8 cellular contexts compared by ENCODE assay signal in genomic region chr3:158802399-158803023, GRCh38. TPM values are rescaled to one million over a fixed set of nuclear protein-coding genes. Genes with fewer than 3 reads are reported as not detected.
DNase-seq lines count a peak whose midpoint lies in the region; ATAC-seq and TF ChIP-seq lines count a peak whose summit lies in the region.

No MANE protein-coding gene starts in this region.

- H3K36me3 ChIP-seq in CD8-positive, alpha-beta T cell (ENCODE audit: insufficient read depth, low read length): peaks cover 5% of the 10 kb centered on the region
- no peaks in the 10 kb centered on the region for H3K36me3 ChIP-seq in endodermal cell (ENCODE audit: control insufficient read depth, insufficient read depth, low read length)
- no peaks in the 10 kb centered on the region for H3K36me3 ChIP-seq in muscle layer of colon (ENCODE audit: insufficient read depth, low read length)

- peak overlapping the region; percentile 100 for H3K4me3 ChIP-seq in CD8-positive, alpha-beta T cell (ENCODE audit: low read depth, low read length)
- H3K4me3 ChIP-seq in endodermal cell (ENCODE audit: low read length) (peak overlapping the region; percentile 92), muscle layer of colon (ENCODE audit: low read depth in 1 of 2, low read length in 2 of 2) (peak overlapping the region; percentile 98)

- H3K27ac ChIP-seq in CD8-positive, alpha-beta T cell (ENCODE audit: low read depth, low read length): peak overlapping the region; percentile 71
- H3K27ac ChIP-seq in endodermal cell (ENCODE audit: low read depth, low read length) (no peak overlapping the region), muscle layer of colon (ENCODE audit: low read depth, low read length) (peak overlapping the region; percentile 86)

- peak in 1 of 7 experiments; percentile 12 for DNase-seq in CD8-positive, alpha-beta T cell
- peak; percentile 5 for DNase-seq in GM19238 (ENCODE audit: insufficient read length, low spot score)
- DNase-seq in endodermal cell: no peak
- DNase-seq in G401 (ENCODE audit: low spot score): no peak
- no peak for DNase-seq in middle frontal gyrus (ENCODE audit: extremely low spot score, low spot score)

- H3K4me1 Mint-ChIP-seq in CD8-positive, alpha-beta T cell (ENCODE audit: low read depth): peaks cover 35% of the 10 kb centered on the region
- peaks cover 10% of the 10 kb centered on the region for H3K4me1 Mint-ChIP-seq in endodermal cell

- intact Hi-C loops in CD8-positive, alpha-beta T cell (cut with DNase I, micrococcal nuclease): loop anchor here (1.0 to 10.0 kb wide), 9 partner anchors 130 to 1950 kb away; partner anchors contain the start of genes GFM1 (in 2 of the 2), IFT80 (in 2 of the 2), LXN (in 2 of the 2) and SMC4 (in 2 of the 2)

- H3K9ac ChIP-seq in endodermal cell (ENCODE audit: extremely low read depth, low read length, poor library complexity, severe bottlenecking): peak overlapping the region; percentile 61
- peak overlapping the region; percentile 76 for H3K9ac ChIP-seq in muscle layer of colon (ENCODE audit: low read length)

- no peaks in the 10 kb centered on the region for H3K27me3 Mint-ChIP-seq in CD8-positive, alpha-beta T cell (ENCODE audit: low read depth)
- peaks cover 40% of the 10 kb centered on the region for H3K27me3 Mint-ChIP-seq in endodermal cell (ENCODE audit: insufficient read depth)

- H3K36me3 Mint-ChIP-seq in CD8-positive, alpha-beta T cell: peaks cover 22% of the 10 kb centered on the region
- H3K36me3 Mint-ChIP-seq in endodermal cell (ENCODE audit: low read depth): no peaks in the 10 kb centered on the region

- H3K9me3 Mint-ChIP-seq in CD8-positive, alpha-beta T cell: no peaks in the 10 kb centered on the region
- no peaks in the 10 kb centered on the region for H3K9me3 Mint-ChIP-seq in endodermal cell

- in situ Hi-C loops in G401 (cut with HindIII; ENCODE audit: low sequenced_read_pairs): loop anchor here (10.0 kb wide), 1 partner anchor 88 kb away; no protein-coding TSS in a partner anchor

- TF ChIP-seq CTCF in CD8-positive, alpha-beta T cell (IDR thresholded peaks at IDR 0.05): no peak
- TF ChIP-seq CTCF in endodermal cell (conservative IDR thresholded peaks at IDR 0.05): no peak

- no peaks in the 10 kb centered on the region for H3K9me3 ChIP-seq in CD8-positive, alpha-beta T cell (ENCODE audit: low read length)
- H3K9me3 ChIP-seq in endodermal cell (ENCODE audit: control insufficient read depth, low read length) (no peaks in the 10 kb centered on the region), muscle layer of colon (ENCODE audit: low read length) (no peaks in the 10 kb centered on the region)

- H3K27ac Mint-ChIP-seq in CD8-positive, alpha-beta T cell: peak overlapping the region; percentile 88
- H3K27ac Mint-ChIP-seq in endodermal cell: peak overlapping the region; percentile 24

- peaks cover 27% of the 10 kb centered on the region for H3K4me1 ChIP-seq in CD8-positive, alpha-beta T cell (ENCODE audit: insufficient read depth, low read length)
- H3K4me1 ChIP-seq in endodermal cell (ENCODE audit: control insufficient read depth, insufficient read depth, low read length): no peaks in the 10 kb centered on the region
- H3K4me1 ChIP-seq in muscle layer of colon (ENCODE audit: insufficient read depth, low read length): peaks cover 22% of the 10 kb centered on the region

- 8 to 22% methylated on average over 16 to 20 of the region's 23 CpGs for WGBS in endodermal cell (ENCODE audit: insufficient coverage in 1 of 2, insufficient read length in 1 of 2), 2 experiments

- no peaks in the 10 kb centered on the region for H3K27me3 ChIP-seq in CD8-positive, alpha-beta T cell (ENCODE audit: insufficient read depth, low read length)
- H3K27me3 ChIP-seq in endodermal cell (ENCODE audit: control insufficient read depth, insufficient read depth, low read length, poor library complexity, severe bottlenecking) (peaks cover 38% of the 10 kb centered on the region), muscle layer of colon (ENCODE audit: control insufficient read depth in 1 of 2, insufficient read depth in 2 of 2, low read length in 2 of 2) (no peaks in the 10 kb centered on the region)

- POLR2A ChIA-PET in CD8-positive, alpha-beta T cell (lab: Charles Lee): interaction anchor here (0.7 to 2.2 kb wide), 5 partner anchors 10 to 1643 kb away, joined by 3 to 13 read pairs (median 5); partner anchors contain the start of genes CCNL1 and GFM1

- ATAC-seq in CD8-positive, alpha-beta T cell: peak; percentile 3
- ATAC-seq in HG03175 (IDR thresholded peaks at IDR 0.05; ENCODE audit: unreplicated experiment): peak; percentile 50
- peak; percentile 57; the same call in 2 of the 3 replicates for ATAC-seq in SK-N-SH treated with all-trans-retinoic acid at 6 μM for 48 hours

- peak overlapping the region; percentile 90 for H3K4me3 Mint-ChIP-seq in CD8-positive, alpha-beta T cell
- H3K4me3 Mint-ChIP-seq in endodermal cell: peak overlapping the region; percentile 75

- CTCF ChIA-PET in CD8-positive, alpha-beta T cell (lab: Charles Lee): interaction anchor here (1.0 to 4.1 kb wide), 10 partner anchors 8 to 160 kb away, joined by 3 to 24 read pairs (median 5); partner anchors contain the start of gene GFM1

TF ChIP-seq in SK-N-SH treated with all-trans-retinoic acid at 6 μM for 48 hours, 23 proteins besides CTCF, POLR2A, EP300 and RAD21:
- TF ChIP-seq ZNF70 (CRISPR knock-in tag; IDR thresholded peaks at IDR 0.05) (no peak), CREB5 (CRISPR knock-in tag; IDR thresholded peaks at IDR 0.05; ENCODE audit: low read depth) (no peak), ARNTL (CRISPR knock-in tag; IDR thresholded peaks at IDR 0.05; ENCODE audit: borderline replicate concordance, low read depth) (no peak), OSR1 (CRISPR knock-in tag; IDR thresholded peaks at IDR 0.05) (no peak), ESRRG (CRISPR knock-in tag; IDR thresholded peaks at IDR 0.05) (no peak), BACH2 (CRISPR knock-in tag; IDR thresholded peaks at IDR 0.05; ENCODE audit: borderline replicate concordance) (no peak), PPARA (CRISPR knock-in tag; IDR thresholded peaks at IDR 0.05; ENCODE audit: borderline replicate concordance) (no peak), PATZ1 (CRISPR knock-in tag; IDR thresholded peaks at IDR 0.05; ENCODE audit: borderline replicate concordance) (no peak), TOX (CRISPR knock-in tag; IDR thresholded peaks at IDR 0.05; ENCODE audit: borderline replicate concordance) (no peak), ZC3H10 (CRISPR knock-in tag; IDR thresholded peaks at IDR 0.05) (no peak), ZFP30 (CRISPR knock-in tag; IDR thresholded peaks at IDR 0.05) (no peak), ZNF8 (CRISPR knock-in tag; IDR thresholded peaks at IDR 0.05) (no peak), CSDC2 (CRISPR knock-in tag; IDR thresholded peaks at IDR 0.05) (no peak), ZFP3 (CRISPR knock-in tag; IDR thresholded peaks at IDR 0.05) (no peak), GLIS3 (CRISPR knock-in tag; IDR thresholded peaks at IDR 0.05) (no peak), ZNF565 (CRISPR knock-in tag; conservative IDR thresholded peaks at IDR 0.05; ENCODE audit: low read depth) (no peak), POU6F1 (CRISPR knock-in tag; IDR thresholded peaks at IDR 0.05; ENCODE audit: borderline replicate concordance, low read depth) (no peak)

RNA-seq across cellular contexts. Expression of gene MFSD1, which starts 0.7 kb away (rescaled TPM):
- 1 to 10 TPM; 5.3 to 6.3 TPM for total RNA-seq in CD8-positive, alpha-beta T cell
- total RNA-seq in endodermal cell: 10 to 100 TPM; 11.7 to 13.4 TPM
- 15.1 TPM for polyA plus RNA-seq in endodermal cell (2013, experiment 1 of 2)
- 12.3 TPM for polyA plus RNA-seq in endodermal cell (2013, experiment 2 of 2)
- 42.5 and 58.7 TPM in 2 replicates for total RNA-seq in G401 (2014; rRNA removed; shearing (Covaris generic))

Comparison
In these comparisons a context has a peak if more than half of its experiments do, and no peak if none do; other contexts are left out.
1. ATAC-seq: peak in every context shown above with its lines; median percentile 57 in SK-N-SH treated with all-trans-retinoic acid at 6 μM for 48 hours; 50 in HG03175; 3 in CD8-positive, alpha-beta T cell.